ENCODE assay signal across 1 cellular context in the genomic region with DNA sequence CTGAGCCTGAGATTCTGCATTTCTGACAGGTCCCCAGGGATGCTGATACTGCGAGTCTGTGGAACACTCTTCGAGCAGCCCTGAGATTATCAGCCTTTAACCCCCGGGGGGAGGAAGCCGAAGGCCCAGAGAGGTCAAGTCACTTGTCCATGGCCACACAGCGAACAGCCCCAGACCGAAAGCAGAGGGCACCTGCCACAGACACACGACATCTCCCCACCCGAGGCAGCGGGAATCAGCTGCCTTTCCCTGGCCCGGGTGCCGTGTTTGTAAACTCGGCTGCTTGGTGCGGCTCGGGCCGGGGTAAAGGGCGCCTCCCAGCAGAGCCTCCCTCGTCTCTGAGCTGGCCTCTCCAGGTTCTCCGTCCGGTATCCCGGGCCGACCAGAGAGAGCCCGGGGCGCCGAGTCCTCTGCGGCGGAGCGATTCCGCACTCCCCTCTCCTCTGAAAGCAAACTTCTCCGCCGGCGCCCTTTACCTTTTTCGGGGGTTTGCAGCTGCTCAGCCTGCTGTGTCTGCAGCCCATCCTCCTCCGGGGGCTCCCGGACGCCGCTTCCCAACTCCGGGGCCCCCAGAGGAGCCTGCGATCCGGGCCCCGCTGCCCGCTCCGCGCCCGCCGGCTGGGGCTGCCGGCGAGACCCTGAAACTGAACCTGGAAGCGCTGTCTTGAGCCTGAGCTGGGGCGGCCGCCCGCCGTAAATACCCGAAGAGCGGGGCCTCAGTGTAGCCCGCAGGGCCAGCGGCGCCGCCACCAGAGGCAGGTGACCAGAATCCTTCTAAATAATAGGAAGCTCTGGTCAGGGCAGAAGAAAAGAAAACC.
TF ChIP-seq lines count a peak whose summit lies in the region.

A gene with protein sequence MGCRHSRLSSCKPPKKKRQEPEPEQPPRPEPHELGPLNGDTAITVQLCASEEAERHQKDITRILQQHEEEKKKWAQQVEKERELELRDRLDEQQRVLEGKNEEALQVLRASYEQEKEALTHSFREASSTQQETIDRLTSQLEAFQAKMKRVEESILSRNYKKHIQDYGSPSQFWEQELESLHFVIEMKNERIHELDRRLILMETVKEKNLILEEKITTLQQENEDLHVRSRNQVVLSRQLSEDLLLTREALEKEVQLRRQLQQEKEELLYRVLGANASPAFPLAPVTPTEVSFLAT (minus strand): TSS at position 646 of the 818 bp plus-strand sequence. CDS start 122 bp downstream, at position 524.

TF ChIP-seq in K562, 482 proteins besides CTCF, POLR2A, EP300 and RAD21 (continued from another document and continues in another):
- TF ChIP-seq CCNT2 (IDR thresholded peaks at IDR 0.05; ENCODE audit: borderline replicate concordance, extremely low read depth, insufficient read length, low read depth, low read length) = peak; percentile 44
- TF ChIP-seq, protein P1, sequence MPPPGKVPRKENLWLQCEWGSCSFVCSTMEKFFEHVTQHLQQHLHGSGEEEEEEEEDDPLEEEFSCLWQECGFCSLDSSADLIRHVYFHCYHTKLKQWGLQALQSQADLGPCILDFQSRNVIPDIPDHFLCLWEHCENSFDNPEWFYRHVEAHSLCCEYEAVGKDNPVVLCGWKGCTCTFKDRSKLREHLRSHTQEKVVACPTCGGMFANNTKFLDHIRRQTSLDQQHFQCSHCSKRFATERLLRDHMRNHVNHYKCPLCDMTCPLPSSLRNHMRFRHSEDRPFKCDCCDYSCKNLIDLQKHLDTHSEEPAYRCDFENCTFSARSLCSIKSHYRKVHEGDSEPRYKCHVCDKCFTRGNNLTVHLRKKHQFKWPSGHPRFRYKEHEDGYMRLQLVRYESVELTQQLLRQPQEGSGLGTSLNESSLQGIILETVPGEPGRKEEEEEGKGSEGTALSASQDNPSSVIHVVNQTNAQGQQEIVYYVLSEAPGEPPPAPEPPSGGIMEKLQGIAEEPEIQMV (tag; conservative IDR thresholded peaks at IDR 0.05; ENCODE audit: low read depth) = no peak
- no peak for TF ChIP-seq NCOA6 (IDR thresholded peaks at IDR 0.05)
- peak; percentile 99 for TF ChIP-seq BRD9 (IDR thresholded peaks at IDR 0.05; ENCODE audit: low read depth, partially characterized antibody)
- TF ChIP-seq, protein P2, sequence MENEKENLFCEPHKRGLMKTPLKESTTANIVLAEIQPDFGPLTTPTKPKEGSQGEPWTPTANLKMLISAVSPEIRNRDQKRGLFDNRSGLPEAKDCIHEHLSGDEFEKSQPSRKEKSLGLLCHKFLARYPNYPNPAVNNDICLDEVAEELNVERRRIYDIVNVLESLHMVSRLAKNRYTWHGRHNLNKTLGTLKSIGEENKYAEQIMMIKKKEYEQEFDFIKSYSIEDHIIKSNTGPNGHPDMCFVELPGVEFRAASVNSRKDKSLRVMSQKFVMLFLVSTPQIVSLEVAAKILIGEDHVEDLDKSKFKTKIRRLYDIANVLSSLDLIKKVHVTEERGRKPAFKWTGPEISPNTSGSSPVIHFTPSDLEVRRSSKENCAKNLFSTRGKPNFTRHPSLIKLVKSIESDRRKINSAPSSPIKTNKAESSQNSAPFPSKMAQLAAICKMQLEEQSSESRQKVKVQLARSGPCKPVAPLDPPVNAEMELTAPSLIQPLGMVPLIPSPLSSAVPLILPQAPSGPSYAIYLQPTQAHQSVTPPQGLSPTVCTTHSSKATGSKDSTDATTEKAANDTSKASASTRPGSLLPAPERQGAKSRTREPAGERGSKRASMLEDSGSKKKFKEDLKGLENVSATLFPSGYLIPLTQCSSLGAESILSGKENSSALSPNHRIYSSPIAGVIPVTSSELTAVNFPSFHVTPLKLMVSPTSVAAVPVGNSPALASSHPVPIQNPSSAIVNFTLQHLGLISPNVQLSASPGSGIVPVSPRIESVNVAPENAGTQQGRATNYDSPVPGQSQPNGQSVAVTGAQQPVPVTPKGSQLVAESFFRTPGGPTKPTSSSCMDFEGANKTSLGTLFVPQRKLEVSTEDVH (IDR thresholded peaks at IDR 0.05; ENCODE audit: low read depth, partially characterized antibody) = no peak
- TF ChIP-seq, protein P3, sequence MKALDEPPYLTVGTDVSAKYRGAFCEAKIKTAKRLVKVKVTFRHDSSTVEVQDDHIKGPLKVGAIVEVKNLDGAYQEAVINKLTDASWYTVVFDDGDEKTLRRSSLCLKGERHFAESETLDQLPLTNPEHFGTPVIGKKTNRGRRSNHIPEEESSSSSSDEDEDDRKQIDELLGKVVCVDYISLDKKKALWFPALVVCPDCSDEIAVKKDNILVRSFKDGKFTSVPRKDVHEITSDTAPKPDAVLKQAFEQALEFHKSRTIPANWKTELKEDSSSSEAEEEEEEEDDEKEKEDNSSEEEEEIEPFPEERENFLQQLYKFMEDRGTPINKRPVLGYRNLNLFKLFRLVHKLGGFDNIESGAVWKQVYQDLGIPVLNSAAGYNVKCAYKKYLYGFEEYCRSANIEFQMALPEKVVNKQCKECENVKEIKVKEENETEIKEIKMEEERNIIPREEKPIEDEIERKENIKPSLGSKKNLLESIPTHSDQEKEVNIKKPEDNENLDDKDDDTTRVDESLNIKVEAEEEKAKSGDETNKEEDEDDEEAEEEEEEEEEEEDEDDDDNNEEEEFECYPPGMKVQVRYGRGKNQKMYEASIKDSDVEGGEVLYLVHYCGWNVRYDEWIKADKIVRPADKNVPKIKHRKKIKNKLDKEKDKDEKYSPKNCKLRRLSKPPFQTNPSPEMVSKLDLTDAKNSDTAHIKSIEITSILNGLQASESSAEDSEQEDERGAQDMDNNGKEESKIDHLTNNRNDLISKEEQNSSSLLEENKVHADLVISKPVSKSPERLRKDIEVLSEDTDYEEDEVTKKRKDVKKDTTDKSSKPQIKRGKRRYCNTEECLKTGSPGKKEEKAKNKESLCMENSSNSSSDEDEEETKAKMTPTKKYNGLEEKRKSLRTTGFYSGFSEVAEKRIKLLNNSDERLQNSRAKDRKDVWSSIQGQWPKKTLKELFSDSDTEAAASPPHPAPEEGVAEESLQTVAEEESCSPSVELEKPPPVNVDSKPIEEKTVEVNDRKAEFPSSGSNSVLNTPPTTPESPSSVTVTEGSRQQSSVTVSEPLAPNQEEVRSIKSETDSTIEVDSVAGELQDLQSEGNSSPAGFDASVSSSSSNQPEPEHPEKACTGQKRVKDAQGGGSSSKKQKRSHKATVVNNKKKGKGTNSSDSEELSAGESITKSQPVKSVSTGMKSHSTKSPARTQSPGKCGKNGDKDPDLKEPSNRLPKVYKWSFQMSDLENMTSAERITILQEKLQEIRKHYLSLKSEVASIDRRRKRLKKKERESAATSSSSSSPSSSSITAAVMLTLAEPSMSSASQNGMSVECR (CRISPR knock-in tag; IDR thresholded peaks at IDR 0.05) = 0 out of 2 replicates have a peak, but pooled peaks have one; percentile 27
- TF ChIP-seq BHLHE40 (IDR thresholded peaks at IDR 0.05; ENCODE audit: low read length) = peak; percentile 63; the same call in 1 of the 2 replicates
- peak; percentile 23 for TF ChIP-seq TBP (optimal IDR thresholded peaks at IDR 0.05; ENCODE audit: low read depth, low read length)
- TF ChIP-seq, protein P4, sequence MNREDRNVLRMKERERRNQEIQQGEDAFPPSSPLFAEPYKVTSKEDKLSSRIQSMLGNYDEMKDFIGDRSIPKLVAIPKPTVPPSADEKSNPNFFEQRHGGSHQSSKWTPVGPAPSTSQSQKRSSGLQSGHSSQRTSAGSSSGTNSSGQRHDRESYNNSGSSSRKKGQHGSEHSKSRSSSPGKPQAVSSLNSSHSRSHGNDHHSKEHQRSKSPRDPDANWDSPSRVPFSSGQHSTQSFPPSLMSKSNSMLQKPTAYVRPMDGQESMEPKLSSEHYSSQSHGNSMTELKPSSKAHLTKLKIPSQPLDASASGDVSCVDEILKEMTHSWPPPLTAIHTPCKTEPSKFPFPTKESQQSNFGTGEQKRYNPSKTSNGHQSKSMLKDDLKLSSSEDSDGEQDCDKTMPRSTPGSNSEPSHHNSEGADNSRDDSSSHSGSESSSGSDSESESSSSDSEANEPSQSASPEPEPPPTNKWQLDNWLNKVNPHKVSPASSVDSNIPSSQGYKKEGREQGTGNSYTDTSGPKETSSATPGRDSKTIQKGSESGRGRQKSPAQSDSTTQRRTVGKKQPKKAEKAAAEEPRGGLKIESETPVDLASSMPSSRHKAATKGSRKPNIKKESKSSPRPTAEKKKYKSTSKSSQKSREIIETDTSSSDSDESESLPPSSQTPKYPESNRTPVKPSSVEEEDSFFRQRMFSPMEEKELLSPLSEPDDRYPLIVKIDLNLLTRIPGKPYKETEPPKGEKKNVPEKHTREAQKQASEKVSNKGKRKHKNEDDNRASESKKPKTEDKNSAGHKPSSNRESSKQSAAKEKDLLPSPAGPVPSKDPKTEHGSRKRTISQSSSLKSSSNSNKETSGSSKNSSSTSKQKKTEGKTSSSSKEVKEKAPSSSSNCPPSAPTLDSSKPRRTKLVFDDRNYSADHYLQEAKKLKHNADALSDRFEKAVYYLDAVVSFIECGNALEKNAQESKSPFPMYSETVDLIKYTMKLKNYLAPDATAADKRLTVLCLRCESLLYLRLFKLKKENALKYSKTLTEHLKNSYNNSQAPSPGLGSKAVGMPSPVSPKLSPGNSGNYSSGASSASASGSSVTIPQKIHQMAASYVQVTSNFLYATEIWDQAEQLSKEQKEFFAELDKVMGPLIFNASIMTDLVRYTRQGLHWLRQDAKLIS (CRISPR knock-in tag; IDR thresholded peaks at IDR 0.05) = peak; percentile 50
- TF ChIP-seq RBM14 (IDR thresholded peaks at IDR 0.05; ENCODE audit: borderline replicate concordance, insufficient read depth, low read depth, low read length) = no peak
- TF ChIP-seq PCBP1 (IDR thresholded peaks at IDR 0.05; ENCODE audit: low read depth, low read length, poor library complexity, severe bottlenecking) = peak; percentile 70
- no peak for TF ChIP-seq TAL1 (IDR thresholded peaks at IDR 0.05)
- TF ChIP-seq KDM1A (IDR thresholded peaks at IDR 0.05) = peak; percentile 85 to 94
- TF ChIP-seq ZFX (CRISPR knock-in tag; IDR thresholded peaks at IDR 0.05) = peak; percentile 75
- peak; percentile 49 to 89; a peak in 3 of 4 replicates for TF ChIP-seq RCOR1 (IDR thresholded peaks at IDR 0.05; ENCODE audit: borderline replicate concordance in 1 of 2, low read depth in 2 of 2, low read length in 2 of 2)
- peak; percentile 31 for TF ChIP-seq CHD4 (IDR thresholded peaks at IDR 0.05; ENCODE audit: insufficient read depth, insufficient replicate concordance, low read depth, low read length, poor library complexity, severe bottlenecking)
- peak; percentile 44; the same call in 1 of the 2 replicates for TF ChIP-seq L3MBTL2 (IDR thresholded peaks at IDR 0.05)
- TF ChIP-seq, protein P5, sequence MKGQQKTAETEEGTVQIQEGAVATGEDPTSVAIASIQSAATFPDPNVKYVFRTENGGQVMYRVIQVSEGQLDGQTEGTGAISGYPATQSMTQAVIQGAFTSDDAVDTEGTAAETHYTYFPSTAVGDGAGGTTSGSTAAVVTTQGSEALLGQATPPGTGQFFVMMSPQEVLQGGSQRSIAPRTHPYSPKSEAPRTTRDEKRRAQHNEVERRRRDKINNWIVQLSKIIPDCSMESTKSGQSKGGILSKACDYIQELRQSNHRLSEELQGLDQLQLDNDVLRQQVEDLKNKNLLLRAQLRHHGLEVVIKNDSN (CRISPR knock-in tag; IDR thresholded peaks at IDR 0.05) = peak; percentile 26; the same call in 1 of the 2 replicates
- 0 out of 2 replicates have a peak, but pooled peaks have one; percentile 22 for TF ChIP-seq RB1 (IDR thresholded peaks at IDR 0.05; ENCODE audit: low read depth)
- TF ChIP-seq RBM25 (IDR thresholded peaks at IDR 0.05; ENCODE audit: low read depth, low read length, severe bottlenecking) = peak; percentile 96
- TF ChIP-seq, protein P6, sequence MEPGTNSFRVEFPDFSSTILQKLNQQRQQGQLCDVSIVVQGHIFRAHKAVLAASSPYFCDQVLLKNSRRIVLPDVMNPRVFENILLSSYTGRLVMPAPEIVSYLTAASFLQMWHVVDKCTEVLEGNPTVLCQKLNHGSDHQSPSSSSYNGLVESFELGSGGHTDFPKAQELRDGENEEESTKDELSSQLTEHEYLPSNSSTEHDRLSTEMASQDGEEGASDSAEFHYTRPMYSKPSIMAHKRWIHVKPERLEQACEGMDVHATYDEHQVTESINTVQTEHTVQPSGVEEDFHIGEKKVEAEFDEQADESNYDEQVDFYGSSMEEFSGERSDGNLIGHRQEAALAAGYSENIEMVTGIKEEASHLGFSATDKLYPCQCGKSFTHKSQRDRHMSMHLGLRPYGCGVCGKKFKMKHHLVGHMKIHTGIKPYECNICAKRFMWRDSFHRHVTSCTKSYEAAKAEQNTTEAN (CRISPR knock-in tag; IDR thresholded peaks at IDR 0.05) = no peak
- TF ChIP-seq, protein P7, sequence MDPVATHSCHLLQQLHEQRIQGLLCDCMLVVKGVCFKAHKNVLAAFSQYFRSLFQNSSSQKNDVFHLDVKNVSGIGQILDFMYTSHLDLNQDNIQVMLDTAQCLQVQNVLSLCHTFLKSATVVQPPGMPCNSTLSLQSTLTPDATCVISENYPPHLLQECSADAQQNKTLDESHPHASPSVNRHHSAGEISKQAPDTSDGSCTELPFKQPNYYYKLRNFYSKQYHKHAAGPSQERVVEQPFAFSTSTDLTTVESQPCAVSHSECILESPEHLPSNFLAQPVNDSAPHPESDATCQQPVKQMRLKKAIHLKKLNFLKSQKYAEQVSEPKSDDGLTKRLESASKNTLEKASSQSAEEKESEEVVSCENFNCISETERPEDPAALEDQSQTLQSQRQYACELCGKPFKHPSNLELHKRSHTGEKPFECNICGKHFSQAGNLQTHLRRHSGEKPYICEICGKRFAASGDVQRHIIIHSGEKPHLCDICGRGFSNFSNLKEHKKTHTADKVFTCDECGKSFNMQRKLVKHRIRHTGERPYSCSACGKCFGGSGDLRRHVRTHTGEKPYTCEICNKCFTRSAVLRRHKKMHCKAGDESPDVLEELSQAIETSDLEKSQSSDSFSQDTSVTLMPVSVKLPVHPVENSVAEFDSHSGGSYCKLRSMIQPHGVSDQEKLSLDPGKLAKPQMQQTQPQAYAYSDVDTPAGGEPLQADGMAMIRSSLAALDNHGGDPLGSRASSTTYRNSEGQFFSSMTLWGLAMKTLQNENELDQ (CRISPR knock-in tag; IDR thresholded peaks at IDR 0.05; ENCODE audit: borderline replicate concordance) = 0 out of 2 replicates have a peak, but pooled peaks have one; percentile 36
- peak; percentile 98 for TF ChIP-seq BCOR (IDR thresholded peaks at IDR 0.05)
- TF ChIP-seq NEUROD1 (IDR thresholded peaks at IDR 0.05; ENCODE audit: borderline replicate concordance, low read depth, low read length, partially characterized antibody) = peak; percentile 15
- TF ChIP-seq NFIC (IDR thresholded peaks at IDR 0.05) = peak; percentile 66
- TF ChIP-seq, protein P8, sequence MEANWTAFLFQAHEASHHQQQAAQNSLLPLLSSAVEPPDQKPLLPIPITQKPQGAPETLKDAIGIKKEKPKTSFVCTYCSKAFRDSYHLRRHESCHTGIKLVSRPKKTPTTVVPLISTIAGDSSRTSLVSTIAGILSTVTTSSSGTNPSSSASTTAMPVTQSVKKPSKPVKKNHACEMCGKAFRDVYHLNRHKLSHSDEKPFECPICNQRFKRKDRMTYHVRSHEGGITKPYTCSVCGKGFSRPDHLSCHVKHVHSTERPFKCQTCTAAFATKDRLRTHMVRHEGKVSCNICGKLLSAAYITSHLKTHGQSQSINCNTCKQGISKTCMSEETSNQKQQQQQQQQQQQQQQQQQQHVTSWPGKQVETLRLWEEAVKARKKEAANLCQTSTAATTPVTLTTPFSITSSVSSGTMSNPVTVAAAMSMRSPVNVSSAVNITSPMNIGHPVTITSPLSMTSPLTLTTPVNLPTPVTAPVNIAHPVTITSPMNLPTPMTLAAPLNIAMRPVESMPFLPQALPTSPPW (CRISPR knock-in tag; IDR thresholded peaks at IDR 0.05) = peak; percentile 77
- TF ChIP-seq, protein P9, sequence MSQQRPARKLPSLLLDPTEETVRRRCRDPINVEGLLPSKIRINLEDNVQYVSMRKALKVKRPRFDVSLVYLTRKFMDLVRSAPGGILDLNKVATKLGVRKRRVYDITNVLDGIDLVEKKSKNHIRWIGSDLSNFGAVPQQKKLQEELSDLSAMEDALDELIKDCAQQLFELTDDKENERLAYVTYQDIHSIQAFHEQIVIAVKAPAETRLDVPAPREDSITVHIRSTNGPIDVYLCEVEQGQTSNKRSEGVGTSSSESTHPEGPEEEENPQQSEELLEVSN (IDR thresholded peaks at IDR 0.05; ENCODE audit: borderline replicate concordance in 1 of 2, extremely low read depth in 1 of 2, insufficient read depth in 1 of 2, insufficient read length in 1 of 2, low read depth in 1 of 2, low read length in 1 of 2, poor library complexity in 1 of 2, severe bottlenecking in 1 of 2) = peak in 1 of 2 experiments; percentile 31
- peak; percentile 41 for TF ChIP-seq HMGN3 (IDR thresholded peaks at IDR 0.05; ENCODE audit: borderline replicate concordance, extremely low read depth, insufficient read length, low read depth, low read length)
